Comparison of ENCODE assay signal across 8 cellular contexts in the genomic region with DNA sequence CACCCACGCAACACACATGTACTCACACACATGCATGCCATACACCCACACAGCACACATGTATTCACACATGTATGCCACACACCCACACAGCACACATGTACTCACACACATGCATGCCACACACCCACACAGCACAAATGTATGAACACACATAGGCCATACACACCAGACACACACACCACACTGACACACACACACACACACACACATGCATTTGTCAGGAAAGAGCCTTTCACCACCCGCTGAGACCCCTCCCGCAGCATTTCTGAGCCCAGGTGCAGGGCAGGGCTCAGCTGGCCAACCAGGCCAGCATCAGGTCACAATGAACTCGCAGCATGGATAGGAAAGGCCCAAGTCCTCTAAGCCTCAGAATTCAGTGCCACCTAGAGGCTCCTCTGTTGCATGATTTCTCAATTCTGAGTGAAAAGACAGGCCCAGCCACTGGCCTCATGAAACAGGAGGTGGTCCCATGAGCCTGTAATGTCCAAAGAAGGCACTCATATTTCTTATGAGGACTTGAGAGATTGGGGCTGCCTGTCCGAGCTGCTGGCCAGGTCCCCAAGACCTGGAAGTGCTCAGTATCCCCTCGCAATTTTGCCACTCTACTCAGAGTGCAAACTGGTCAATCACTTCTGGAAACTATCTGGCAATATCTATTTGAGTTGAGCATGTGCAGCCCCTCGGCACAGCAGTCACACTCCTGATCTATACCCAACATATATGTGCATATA. TPM values are rescaled to one million over a fixed set of nuclear protein-coding genes. Genes with fewer than 3 reads are reported as not detected.
DNase-seq lines count a peak whose midpoint lies in the region; ATAC-seq and TF ChIP-seq lines count a peak whose summit lies in the region.

No MANE protein-coding gene starts in this region.

- no peak overlapping the region for H2BK5ac ChIP-seq in H9 (ENCODE audit: insufficient read length, low read length)

- H4K5ac ChIP-seq in H9 (ENCODE audit: insufficient read length, low read depth, low read length), result no peak overlapping the region

- H3K23me2 ChIP-seq in H9 (ENCODE audit: insufficient read length, low read depth, low read length, poor library complexity, severe bottlenecking), result no peaks in the 10 kb centered on the region

- no peak overlapping the region for H2BK12ac ChIP-seq in H9 (ENCODE audit: insufficient read length, low read depth, low read length)

- H3K9me3 ChIP-seq in BE2C (no peaks in the 10 kb centered on the region), H9 (ENCODE audit: control insufficient read depth, low read depth, low read length) (no peaks in the 10 kb centered on the region)

- no peak overlapping the region for H2BK20ac ChIP-seq in H9 (ENCODE audit: low read depth, low read length, poor library complexity, severe bottlenecking)

- H3K4me1 Mint-ChIP-seq in H9, result peaks cover 3 to 14% of the 10 kb centered on the region in 2 experiments

- H3K4me3 Mint-ChIP-seq in H9, result no peak overlapping the region

- H4K8ac ChIP-seq in H9 (replicated peaks; ENCODE audit: insufficient read length, low read depth, low read length), result peak overlapping the region; percentile 7

- peaks cover 4% of the 10 kb centered on the region for H4K20me1 ChIP-seq in H9 (ENCODE audit: control insufficient read depth, insufficient read depth, insufficient read length)

- peaks cover 0 to 2% of the 10 kb centered on the region in 2 experiments; a peak in 2 of 5 replicates for H3K9me3 Mint-ChIP-seq in H9

- DNase-seq in BE2C (peak; percentile 56), H9 (peak; percentile 87), NCI-H2227 treated with DMSO at 0.1 percent for 48 hours (lab: John Stamatoyannopoulos, UW) (peak; percentile 21), left cardiac atrium (peak; percentile 40), retina (peak; percentile 66)

- ATAC-seq in left cardiac atrium, result peak; percentile 93 to 95
- no peak for ATAC-seq in GM19455 (IDR thresholded peaks at IDR 0.05; ENCODE audit: unreplicated experiment)
- no peak for ATAC-seq in HG03442 (IDR thresholded peaks at IDR 0.05; ENCODE audit: unreplicated experiment)

- H3K18ac ChIP-seq in H9 (ENCODE audit: insufficient read length, low read depth, low read length), result peak overlapping the region; percentile 6

- no peak overlapping the region for H3K4me2 ChIP-seq in H9 (ENCODE audit: insufficient read depth, insufficient read length, low read length)

- no peak overlapping the region for H4K91ac ChIP-seq in H9 (ENCODE audit: insufficient read length, low read depth, low read length)

- no CpG with 5 or more reads among the region's 7 CpGs for WGBS in H9 (ENCODE audit: extremely low coverage, insufficient read length, low lambda C conversion rate)

- no peaks in the 10 kb centered on the region for H3K36me3 ChIP-seq in BE2C

- no peaks in the 10 kb centered on the region for H3K36me3 Mint-ChIP-seq in H9 (ENCODE audit: insufficient read depth in 1 of 3, low read depth in 3 of 3)

- H3K79me2 ChIP-seq in H9 (ENCODE audit: insufficient read depth, low read length), result no peaks in the 10 kb centered on the region

- H2BK120ac ChIP-seq in H9 (ENCODE audit: low read depth, low read length, poor library complexity, severe bottlenecking), result no peak overlapping the region

- intact Hi-C loops in left cardiac atrium (cut with DNase I), result loop anchor here in 1 of 2 donors (1.0 kb wide), 2 partner anchors 321 to 392 kb away; a partner anchor contains a TSS

- no peak overlapping the region for H3K27ac ChIP-seq in H9 (ENCODE audit: insufficient read length, low read depth, low read length)

- H3K27me3 Mint-ChIP-seq in H9 (ENCODE audit: low read depth), result no peaks in the 10 kb centered on the region; the same call in none of the 2 replicates

- H2AFZ ChIP-seq in H9 (ENCODE audit: low read length), result no peak overlapping the region

- H3K4ac ChIP-seq in H9 (ENCODE audit: low read depth, low read length), result no peak overlapping the region

- H3K23ac ChIP-seq in H9 (ENCODE audit: insufficient read length, low read depth, low read length), result no peak overlapping the region

- H3K4me1 ChIP-seq in BE2C (no peaks in the 10 kb centered on the region), H9 (ENCODE audit: insufficient read depth, low read length) (peaks cover 3% of the 10 kb centered on the region; the same call in 1 of the 2 replicates)

- H3K9ac ChIP-seq in H9 (ENCODE audit: extremely low read depth, insufficient read length, low read length), result no peak overlapping the region

- H3T11ph ChIP-seq in H9 (ENCODE audit: low read length), result no peak overlapping the region

- H3K27me3 ChIP-seq in BE2C, result no peaks in the 10 kb centered on the region
- H3K27me3 ChIP-seq in H9 (ENCODE audit: insufficient read depth, low read length), result no peaks in the 10 kb centered on the region

- no peaks in the 10 kb centered on the region for H3K79me1 ChIP-seq in H9 (ENCODE audit: insufficient read depth, low read depth, low read length, poor library complexity, severe bottlenecking)

- H3K14ac ChIP-seq in H9 (ENCODE audit: insufficient read depth, low read length), result no peak overlapping the region

- TF ChIP-seq CTCF in BE2C (IDR thresholded peaks at IDR 0.05; ENCODE audit: low read depth, low read length), result peak; percentile 81
- peak; percentile 67 for TF ChIP-seq CTCF in H9 (conservative IDR thresholded peaks at IDR 0.05)
- peak; percentile 60 for TF ChIP-seq CTCF in WI38 (IDR thresholded peaks at IDR 0.05; ENCODE audit: low read depth, low read length)

- H2BK15ac ChIP-seq in H9 (ENCODE audit: low read depth, low read length), result no peak overlapping the region

- H3K4me3 ChIP-seq in BE2C (ENCODE audit: low read depth, low read length), result no peak overlapping the region
- H3K4me3 ChIP-seq in WI38 (ENCODE audit: low read depth, low read length), result no peak overlapping the region

- H2AK5ac ChIP-seq in H9 (ENCODE audit: insufficient read length, low read length), result no peak overlapping the region

- no peak overlapping the region for H3K56ac ChIP-seq in H9 (ENCODE audit: insufficient read length, low read depth, low read length)

- H3K27ac Mint-ChIP-seq in H9, result peak overlapping the region in 2 of 3 experiments; percentile 52 to 53; a peak in 4 of 7 replicates

RNA-seq across cellular contexts. Expression of a gene that starts 57.3 kb away (rescaled TPM):
- polyA plus RNA-seq in BE2C (2012; ENCODE audit: insufficient read depth, insufficient read length, low read depth), result 49.4 TPM
- total RNA-seq in H9 (2021) (78.8 and 82.3 TPM in 2 replicates), left cardiac atrium (10 to 100 TPM; 21.3 to 30.6 TPM)

Comparison
In these comparisons a context has a peak if more than half of its experiments do, and no peak if none do; other contexts are left out.
1. DNase-seq: peak in every context shown above with its lines; median percentile 87 in H9; 66 in retina; 56 in BE2C; 40 in left cardiac atrium; 21 in NCI-H2227 treated with DMSO at 0.1 percent for 48 hours.
2. ATAC-seq: peak in left cardiac atrium (2 of 2); none in GM19455 (single experiment) and HG03442 (single experiment).
3. Peak in every context shown above with its lines, with median percentiles within 50 percentile points of each other: CTCF ChIP-seq.